Comparison of ENCODE assay signal across 15 cellular contexts in genomic region chr9:85108806-85109205, GRCh38.
DNase-seq lines count a peak whose midpoint lies in the region.
"Had no signal": no experiment of that assay in that cellular context is flagged by ENCODE, and none has a peak within 500 bp of the region (broad histone marks: within the 10 kb centered on the region; RNA-seq: fewer than 3 reads in every experiment).

No MANE protein-coding gene starts in this region.

- no peaks in the 10 kb centered on the region for H3K27me3 ChIP-seq in Karpas-422 (ENCODE audit: low read length)
- H3K27me3 ChIP-seq: BLaER1 had no signal

- H3K79me2 ChIP-seq in Karpas-422 (ENCODE audit: low read length), result no peaks in the 10 kb centered on the region

- no peaks in the 10 kb centered on the region for H3K4me1 ChIP-seq in Karpas-422 (ENCODE audit: low read length)
- H3K4me1 ChIP-seq: BLaER1 had no signal

- no peak overlapping the region for H3K9ac ChIP-seq in Karpas-422 (ENCODE audit: low read length)
- H3K9ac ChIP-seq: BLaER1 had no signal

- H4K20me1 ChIP-seq in Karpas-422 (ENCODE audit: insufficient read depth, low read depth, low read length), result no peaks in the 10 kb centered on the region
- H4K20me1 ChIP-seq: BLaER1 had no signal

- H3K9me3 ChIP-seq in Karpas-422 (ENCODE audit: low read length), result no peaks in the 10 kb centered on the region
- H3K9me3 ChIP-seq: BLaER1, Caco-2 had no signal

- H2AFZ ChIP-seq in Karpas-422 (ENCODE audit: low read length), result no peak overlapping the region

- H3K4me2 ChIP-seq in Karpas-422 (ENCODE audit: low read depth, low read length, poor library complexity, severe bottlenecking), result no peak overlapping the region
- H3K4me2 ChIP-seq: BLaER1 had no signal

- no peak overlapping the region for H3K4me3 ChIP-seq in Karpas-422 (ENCODE audit: low read length)
- H3K4me3 ChIP-seq: BLaER1 had no signal

- no peaks in the 10 kb centered on the region for H3K36me3 ChIP-seq in Karpas-422 (ENCODE audit: insufficient read depth, low read length)
- H3K36me3 ChIP-seq: BLaER1 had no signal

- H3K27ac ChIP-seq in Karpas-422 (ENCODE audit: low read length), result no peak overlapping the region
- H3K27ac ChIP-seq: BLaER1 had no signal

- DNase-seq in NCI-H2029 treated with DMSO at 0.1 percent for 48 hours (lab: John Stamatoyannopoulos, UW) (peak; percentile 3), NCI-H2029 (lab: John Stamatoyannopoulos, UW) (no peak), RKO (ENCODE audit: low spot score) (peak; percentile 15), foreskin melanocyte (peak; percentile 8), cerebellum (ENCODE audit: low spot score) (no peak), Karpas-422 (no peak), DMS53 treated with DMSO at 0.1 percent for 48 hours (lab: John Stamatoyannopoulos, UW; ENCODE audit: unreplicated experiment) (no peak)
- DNase-seq: 8988T; AML-193; Caco-2; CD8-positive, alpha-beta memory T cell; DMS79; GOT3; H9 had no signal

- H3K9me2 ChIP-seq in Karpas-422 (replicated peaks; ENCODE audit: insufficient read depth, low read length), result no peaks in the 10 kb centered on the region

Comparison
In these comparisons a context has a peak if more than half of its experiments do, and no peak if none do; other contexts are left out.
1. DNase-seq: peak in NCI-H2029 treated with DMSO at 0.1 percent for 48 hours (single experiment), RKO (single experiment) and foreskin melanocyte (single experiment); none in NCI-H2029 (single experiment), cerebellum (single experiment), Karpas-422 (single experiment) and DMS53 treated with DMSO at 0.1 percent for 48 hours (single experiment).